Comparison of ENCODE assay signal across 25 cellular contexts in genomic region chr4:52670121-52670520, GRCh38. TPM values are rescaled to one million over a fixed set of nuclear protein-coding genes. Genes with fewer than 3 reads are reported as not detected.
DNase-seq lines count a peak whose midpoint lies in the region; ATAC-seq, FAIRE-seq and TF ChIP-seq lines count a peak whose summit lies in the region.
"Had no signal": no experiment of that assay in that cellular context is flagged by ENCODE, and none has a peak within 500 bp of the region (broad histone marks: within the 10 kb centered on the region; RNA-seq: fewer than 3 reads in every experiment).

No MANE protein-coding gene starts in this region.

- FAIRE-seq in GM12891 (lab: Jason Lieb, UNC) = peak; percentile 31
- FAIRE-seq: A549, D721Med, GM12878, GM19239 had no signal

- in situ Hi-C loops in mammary epithelial cell (cut with MboI; ENCODE audit: low sequenced_read_pairs in 2 of 2) = no loop called here

- H3K79me2 ChIP-seq in mammary epithelial cell (ENCODE audit: insufficient read depth, low read length) = no peaks in the 10 kb centered on the region

- DNase-seq in mammary epithelial cell (peak; percentile 63), breast epithelium (ENCODE audit: low spot score in 2 of 2) (no peak), GM12891 (ENCODE audit: insufficient read length, low spot score) (no peak), progenitor cell of endocrine pancreas (ENCODE audit: low spot score, unreplicated experiment) (no peak), islet precursor cell (no peak), left lung (no peak), amniotic stem cell (lab: John Stamatoyannopoulos, UW) (no peak)
- DNase-seq: AML-193; Caco-2; Calu3; CD4-positive, alpha-beta T cell; CD8-positive, alpha-beta T cell; DMS53; DND-41; EL; GDM1 had no signal

- TF ChIP-seq CTCF in mammary epithelial cell (conservative IDR thresholded peaks at IDR 0.05 in 1 of 2, IDR thresholded peaks at IDR 0.05 in 1 of 2; ENCODE audit: extremely low read depth in 1 of 2, insufficient read depth in 1 of 2, low read depth in 1 of 2, low read length in 2 of 2) = no peak
- TF ChIP-seq CTCF in breast epithelium (IDR thresholded peaks at IDR 0.05) = no peak
- TF ChIP-seq CTCF in progenitor cell of endocrine pancreas (IDR thresholded peaks at IDR 0.05; ENCODE audit: unreplicated experiment) = no peak
- no peak for TF ChIP-seq CTCF in left lung (IDR thresholded peaks at IDR 0.05)

- no peaks in the 10 kb centered on the region for H3K9me3 Mint-ChIP-seq in progenitor cell of endocrine pancreas (ENCODE audit: low read depth)
- H3K9me3 Mint-ChIP-seq: CD4-positive, alpha-beta T cell had no signal

- intact Hi-C loops in mammary epithelial cell (cut with micrococcal nuclease) = no loop called here
- intact Hi-C loops in breast epithelium (cut with DNase I; ENCODE audit: low total_unique reads) = no loop called here
- intact Hi-C loops in left lung (cut with DNase I) = no loop called here

- no peak overlapping the region for H3K4me3 Mint-ChIP-seq in progenitor cell of endocrine pancreas (ENCODE audit: low read depth)
- H3K4me3 Mint-ChIP-seq: B cell; CD4-positive, alpha-beta T cell; CD8-positive, alpha-beta T cell had no signal

- H3K27me3 ChIP-seq in mammary epithelial cell (ENCODE audit: insufficient read depth, low read length) = no peaks in the 10 kb centered on the region
- no peaks in the 10 kb centered on the region for H3K27me3 ChIP-seq in breast epithelium
- no peaks in the 10 kb centered on the region for H3K27me3 ChIP-seq in left lung
- H3K27me3 ChIP-seq: BLaER1 treated with 17β-estradiol and CSF1 and Interleukin-3, amounts not matched to agents 10 nM and 100 nM had no signal

- H3K36me3 ChIP-seq in mammary epithelial cell (ENCODE audit: insufficient read depth, low read length) (no peaks in the 10 kb centered on the region), breast epithelium (no peaks in the 10 kb centered on the region), left lung (no peaks in the 10 kb centered on the region)
- H3K36me3 ChIP-seq: BLaER1 treated with 17β-estradiol and CSF1 and Interleukin-3, amounts not matched to agents 10 nM and 100 nM had no signal

- H3K4me2 ChIP-seq in mammary epithelial cell (ENCODE audit: insufficient read depth, low read depth, low read length) = no peak overlapping the region
- H3K4me2 ChIP-seq: A549; BLaER1 treated with 17β-estradiol and CSF1 and Interleukin-3, amounts not matched to agents 10 nM and 100 nM had no signal

- H3K4me1 Mint-ChIP-seq in progenitor cell of endocrine pancreas (ENCODE audit: low read depth) = peaks cover 2% of the 10 kb centered on the region
- H3K4me1 Mint-ChIP-seq: B cell had no signal

- peak overlapping the region; percentile 31 for H3K27ac Mint-ChIP-seq in progenitor cell of endocrine pancreas
- H3K27ac Mint-ChIP-seq: B cell; CD4-positive, alpha-beta T cell; CD8-positive, alpha-beta T cell had no signal

- no peaks in the 10 kb centered on the region for H4K20me1 ChIP-seq in mammary epithelial cell (ENCODE audit: insufficient read depth, low read length)
- H4K20me1 ChIP-seq: BLaER1 treated with 17β-estradiol and CSF1 and Interleukin-3, amounts not matched to agents 10 nM and 100 nM had no signal

- CTCF ChIA-PET in mammary epithelial cell (lab: Charles Lee; ENCODE audit: low non-redundant PET) = no interaction called here

- H3K27me3 Mint-ChIP-seq in progenitor cell of endocrine pancreas = no peaks in the 10 kb centered on the region

- peaks cover 8% of the 10 kb centered on the region for H3K4me1 ChIP-seq in mammary epithelial cell (ENCODE audit: insufficient read depth, low read length)
- H3K4me1 ChIP-seq in breast epithelium = no peaks in the 10 kb centered on the region
- no peaks in the 10 kb centered on the region for H3K4me1 ChIP-seq in left lung
- H3K4me1 ChIP-seq: A549, Caco-2 had no signal

- TF ChIP-seq POLR2A in breast epithelium (IDR thresholded peaks at IDR 0.05) (no peak), GM12891 (IDR thresholded peaks at IDR 0.05; ENCODE audit: low read depth, low read length) (no peak)

- no peak overlapping the region for H3K9ac ChIP-seq in mammary epithelial cell (ENCODE audit: insufficient read depth, low read length)
- H3K9ac ChIP-seq: BLaER1 treated with 17β-estradiol and CSF1 and Interleukin-3, amounts not matched to agents 10 nM and 100 nM had no signal

- no peaks in the 10 kb centered on the region for H3K36me3 Mint-ChIP-seq in progenitor cell of endocrine pancreas (ENCODE audit: insufficient read depth)
- H3K36me3 Mint-ChIP-seq: CD8-positive, alpha-beta T cell had no signal

- H3K27ac ChIP-seq in mammary epithelial cell (ENCODE audit: insufficient read depth, low read depth, low read length) (no peak overlapping the region), breast epithelium (no peak overlapping the region), left lung (no peak overlapping the region)
- H3K27ac ChIP-seq: 22Rv1; A549; BLaER1 treated with 17β-estradiol and CSF1 and Interleukin-3, amounts not matched to agents 10 nM and 100 nM; C4-2B had no signal

- 65% methylated on average over 2 of the region's 2 CpGs for WGBS in mammary epithelial cell (ENCODE audit: low coverage, missing lambda C conversion rate)

- ATAC-seq in esophagus mucosa = peak; percentile 36
- ATAC-seq in left lung = no peak
- ATAC-seq: A549; CD8-positive, alpha-beta T cell; GM12878 had no signal

- H2AFZ ChIP-seq in mammary epithelial cell (ENCODE audit: low read depth, low read length) = peak overlapping the region; percentile 17

- H3K9me3 ChIP-seq in mammary epithelial cell (replicated peaks; ENCODE audit: insufficient read depth, low read length) (no peaks in the 10 kb centered on the region), breast epithelium (no peaks in the 10 kb centered on the region), left lung (no peaks in the 10 kb centered on the region)
- H3K9me3 ChIP-seq: A549, Caco-2 had no signal

- BruUV-seq in mammary epithelial cell (replicated peaks; lab: Mats Ljungman, UMichigan) = no TSS peak

- dilution Hi-C loops in mammary epithelial cell (cut with HindIII; ENCODE audit: low sequenced_read_pairs) = no loop called here

- H3K4me3 ChIP-seq in mammary epithelial cell (replicated peaks in 1 of 3; ENCODE audit: insufficient read depth in 1 of 3, low read depth in 2 of 3, low read length in 3 of 3) (no peak overlapping the region), breast epithelium (no peak overlapping the region), left lung (no peak overlapping the region)
- H3K4me3 ChIP-seq: A549; BLaER1 treated with 17β-estradiol and CSF1 and Interleukin-3, amounts not matched to agents 10 nM and 100 nM; GM12878 had no signal

TF ChIP-seq in GM12891, 5 proteins besides CTCF, POLR2A, EP300 and RAD21:
- no peak for TF ChIP-seq POLR2AphosphoS5 (IDR thresholded peaks at IDR 0.05; ENCODE audit: low read depth, low read length)

RNA-seq across cellular contexts. Expression of gene USP46, which starts 11.0 kb away (rescaled TPM):
- total RNA-seq in mammary epithelial cell (10 to 100 TPM; 15.2 to 24.9 TPM), breast epithelium (10 to 100 TPM in 2 of 3 donors, 1 to 10 TPM in 1; 8.0 to 16.8 (median 14.1) TPM), esophagus mucosa (19.7 TPM), progenitor cell of endocrine pancreas (33.1 and 33.6 TPM in 2 replicates), left lung (10 to 100 TPM; 18.2 to 22.1 TPM)
- 7.3 TPM for polyA plus RNA-seq in mammary epithelial cell
- 25.9 TPM for polyA minus RNA-seq in mammary epithelial cell
- polyA plus RNA-seq in GM12891 (2012; ENCODE audit: low read depth, missing spikeins) = 5.3 TPM
